20 cellular contexts compared by ENCODE assay signal in the genomic region with DNA sequence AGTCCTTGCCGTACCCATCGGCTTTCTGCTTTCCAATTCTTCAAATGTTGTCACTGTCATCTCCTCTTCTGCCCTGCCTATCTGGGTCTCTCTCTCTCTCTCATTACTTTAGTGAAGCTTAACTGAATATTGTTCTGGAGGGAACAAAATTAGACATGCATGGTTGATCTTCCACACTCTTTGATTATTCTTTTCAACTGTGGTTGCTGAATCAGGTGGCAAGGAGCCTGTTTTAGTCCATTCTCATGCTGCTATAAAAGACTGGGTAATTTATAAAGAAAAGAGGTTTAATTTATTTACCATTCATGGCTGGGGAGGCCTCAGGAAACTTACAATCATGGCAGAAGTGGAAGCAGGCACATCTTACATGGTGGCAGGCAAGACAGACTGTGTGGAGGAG.
"Had no signal": no experiment of that assay in that cellular context is flagged by ENCODE, and none has a peak within 500 bp of the region (broad histone marks: within the 10 kb centered on the region; RNA-seq: fewer than 3 reads in every experiment).

No MANE protein-coding gene starts in this region.

- H3K27ac ChIP-seq: epithelial cell of prostate, esophagus squamous epithelium, foreskin keratinocyte, left ventricle myocardium inferior, ovary, tibial artery, upper lobe of left lung, uterus had no signal

- H3K36me3 ChIP-seq: esophagus squamous epithelium, left ventricle myocardium inferior, ovary, tibial artery, upper lobe of left lung, uterus had no signal

- FAIRE-seq: kidney had no signal

- H3K4me1 ChIP-seq: tibial artery, upper lobe of left lung, uterus had no signal

- H3K9me3 ChIP-seq: esophagus squamous epithelium, left ventricle myocardium inferior, ovary, tibial artery, upper lobe of left lung, uterus had no signal

- H3K27me3 ChIP-seq: esophagus squamous epithelium, foreskin keratinocyte, ovary, tibial artery, upper lobe of left lung, uterus had no signal

- H3K27me3 Mint-ChIP-seq: effector memory CD8-positive, alpha-beta T cell; stimulated activated naive CD8-positive, alpha-beta T cell treated with anti-CD3 and anti-CD28 coated beads, Interleukin-15, Interleukin-2, amounts not matched to agents 100 ng/mL and 50 ng/mL, for 24 hours had no signal

- DNase-seq: cortex of kidney; effector memory CD8-positive, alpha-beta T cell; esophagus squamous epithelium; foreskin keratinocyte; kidney; left cardiac atrium; left ventricle myocardium inferior; mesendoderm; naive B cell; nephron progenitor cell; ovary; right cardiac atrium; stimulated activated CD4-positive, alpha-beta T cell treated with anti-CD3 and anti-CD28 coated beads, Interleukin-4, amount 100 ng/mL, for 24 hours; tibial artery; upper lobe of left lung; uterus had no signal

- H3K4me3 Mint-ChIP-seq: effector memory CD8-positive, alpha-beta T cell; nephron progenitor cell; stimulated activated memory B cell treated with anti-CD40 and anti-IgM and Interleukin-4, amounts not matched to agents 10 μg/mL and 1 μg/mL and 100 μg/mL, for 72 hours; stimulated activated naive CD8-positive, alpha-beta T cell treated with anti-CD3 and anti-CD28 coated beads, Interleukin-15, Interleukin-2, amounts not matched to agents 100 ng/mL and 50 ng/mL, for 24 hours had no signal

- H3K9me3 Mint-ChIP-seq: effector memory CD8-positive, alpha-beta T cell had no signal

- H3K27ac Mint-ChIP-seq: effector memory CD8-positive, alpha-beta T cell; nephron progenitor cell; stimulated activated memory B cell treated with anti-CD40 and anti-IgM and Interleukin-4, amounts not matched to agents 10 μg/mL and 1 μg/mL and 100 μg/mL, for 72 hours; stimulated activated naive CD8-positive, alpha-beta T cell treated with anti-CD3 and anti-CD28 coated beads, Interleukin-15, Interleukin-2, amounts not matched to agents 100 ng/mL and 50 ng/mL, for 24 hours had no signal

- H3K4me3 ChIP-seq: esophagus squamous epithelium, left ventricle myocardium inferior, ovary, smooth muscle cell, tibial artery, upper lobe of left lung, uterus had no signal

- ATAC-seq: effector memory CD8-positive, alpha-beta T cell; foreskin keratinocyte; left cardiac atrium; right cardiac atrium; stimulated activated memory B cell treated with anti-CD40 and anti-IgM and Interleukin-4, amounts not matched to agents 10 μg/mL and 1 μg/mL and 100 μg/mL, for 72 hours had no signal
